ENCODE assay signal across 8 cellular contexts in genomic region chr22:26512149-26512793, GRCh38. TPM values are rescaled to one million over a fixed set of nuclear protein-coding genes. Genes with fewer than 3 reads are reported as not detected.
DNase-seq lines count a peak whose midpoint lies in the region; ATAC-seq and TF ChIP-seq lines count a peak whose summit lies in the region.

TSS of gene TFIP11 (minus strand) at chr22:26512473. CDS start at chr22:26510272, 2,201 bp downstream.

- H3K27me3 ChIP-seq in CD8-positive, alpha-beta T cell (ENCODE audit: insufficient read depth, low read length): no peaks in the 10 kb centered on the region
- no peaks in the 10 kb centered on the region for H3K27me3 ChIP-seq in effector memory CD4-positive, alpha-beta T cell (replicated peaks; ENCODE audit: control insufficient read depth, insufficient read depth, low read length, poor library complexity, severe bottlenecking)

- intact Hi-C loops in CD8-positive, alpha-beta T cell (cut with DNase I, micrococcal nuclease): loop anchor here (1.0 to 5.0 kb wide), 5 partner anchors 9 to 160 kb away; partner anchors contain the start of genes HPS4 (in 2 of the 2), SRRD (in 2 of the 2) and TPST2 (in 1 of the 2)

- H3K4me1 Mint-ChIP-seq in CD8-positive, alpha-beta T cell (ENCODE audit: low read depth): peaks cover 44% of the 10 kb centered on the region

- TF ChIP-seq CTCF in CD8-positive, alpha-beta T cell (IDR thresholded peaks at IDR 0.05): no peak

- H3K36me3 ChIP-seq in CD8-positive, alpha-beta T cell (ENCODE audit: insufficient read depth, low read length): peaks cover 19% of the 10 kb centered on the region
- peaks cover 26% of the 10 kb centered on the region for H3K36me3 ChIP-seq in effector memory CD4-positive, alpha-beta T cell (ENCODE audit: control insufficient read depth, insufficient read depth, low read length)

- H3K27me3 Mint-ChIP-seq in CD8-positive, alpha-beta T cell (ENCODE audit: low read depth): no peaks in the 10 kb centered on the region

- peak within 1 kb of the TSS; percentile 99 for H3K27ac Mint-ChIP-seq in CD8-positive, alpha-beta T cell

- H3K4me3 ChIP-seq in CD8-positive, alpha-beta T cell (ENCODE audit: low read depth, low read length): peak within 1 kb of the TSS; percentile 78
- H3K4me3 ChIP-seq in effector memory CD4-positive, alpha-beta T cell (ENCODE audit: insufficient read depth, low read depth, low read length, poor library complexity, severe bottlenecking): peak within 1 kb of the TSS; percentile 86

- no peaks in the 10 kb centered on the region for H3K9me3 ChIP-seq in CD8-positive, alpha-beta T cell (ENCODE audit: low read length)
- H3K9me3 ChIP-seq in effector memory CD4-positive, alpha-beta T cell (ENCODE audit: control insufficient read depth, low read length): no peaks in the 10 kb centered on the region

- H3K4me3 Mint-ChIP-seq in CD8-positive, alpha-beta T cell: peak within 1 kb of the TSS; percentile 96

- H3K27ac ChIP-seq in CD8-positive, alpha-beta T cell (ENCODE audit: low read depth, low read length): peak within 1 kb of the TSS; percentile 81
- peak within 1 kb of the TSS; percentile 81 for H3K27ac ChIP-seq in effector memory CD4-positive, alpha-beta T cell (ENCODE audit: insufficient read depth, low read length, poor library complexity, severe bottlenecking)

- POLR2A ChIA-PET in CD8-positive, alpha-beta T cell (lab: Charles Lee): interaction anchor here (0.5 to 3.6 kb wide), 6 partner anchors 9 to 160 kb away, joined by 3 to 17 read pairs (median 4); partner anchors contain the start of genes HPS4 and SRRD

- peak; percentile 76 to 94 (median 92) for DNase-seq in CD8-positive, alpha-beta T cell
- DNase-seq in HS-27A (ENCODE audit: low read depth): peak; percentile 59
- peak; percentile 73 for DNase-seq in NOMO-1 treated with DMSO at 0.1 percent for 48 hours (lab: John Stamatoyannopoulos, UW; ENCODE audit: unreplicated experiment)
- DNase-seq in activated CD8-positive, alpha-beta memory T cell treated with anti-CD3 and anti-CD28 coated beads for 4 hours (ENCODE audit: low read depth in 2 of 2): peak; percentile 82 to 88
- DNase-seq in effector memory CD4-positive, alpha-beta T cell: peak; percentile 78 to 88 (median 79)
- peak; percentile 95 for DNase-seq in lung microvascular endothelial cell (ENCODE audit: low read depth in 2 of 2)
- DNase-seq in stimulated activated CD4-positive, alpha-beta T cell treated with anti-CD3 and anti-CD28 coated beads, TNF-alpha, amount 100 ng/mL, for 4 hours (ENCODE audit: low read depth in 3 of 3): peak; percentile 81 to 85 (median 82)

- peaks cover 25% of the 10 kb centered on the region for H3K4me1 ChIP-seq in CD8-positive, alpha-beta T cell (ENCODE audit: insufficient read depth, low read length)
- H3K4me1 ChIP-seq in effector memory CD4-positive, alpha-beta T cell (ENCODE audit: control insufficient read depth, insufficient read depth, low read length, poor library complexity, severe bottlenecking): peaks cover 15% of the 10 kb centered on the region

- peaks cover 43% of the 10 kb centered on the region for H3K36me3 Mint-ChIP-seq in CD8-positive, alpha-beta T cell

- ATAC-seq in CD8-positive, alpha-beta T cell: peak; percentile 86
- peak; percentile 90 for ATAC-seq in GM19455 (IDR thresholded peaks at IDR 0.05; ENCODE audit: unreplicated experiment)

- CTCF ChIA-PET in CD8-positive, alpha-beta T cell (lab: Charles Lee): interaction anchor here (0.8 to 3.3 kb wide), 2 partner anchors 9 to 33 kb away, joined by 3 to 16 read pairs; no protein-coding TSS in a partner anchor

- no peaks in the 10 kb centered on the region for H3K9me3 Mint-ChIP-seq in CD8-positive, alpha-beta T cell

RNA-seq across cellular contexts. Expression of gene TFIP11, which starts in this region (rescaled TPM):
- total RNA-seq in CD8-positive, alpha-beta T cell: 100 to 1,000 TPM; 138 to 142 TPM
- total RNA-seq in lung microvascular endothelial cell: 24.6 and 34.5 TPM in 2 replicates

Comparison
In these comparisons a context has a peak if more than half of its experiments do, and no peak if none do; other contexts are left out.
1. Peak in every context shown above with its lines: DNase-seq, ATAC-seq, H3K4me3 ChIP-seq and H3K27ac ChIP-seq.